Comparison of ENCODE assay signal across 12 cellular contexts in genomic region chr15:29675791-29676301, GRCh38.
A peak's percentile ranks its signal among the peaks of the same experiment; 100 is the strongest.
DNase-seq lines count a peak whose midpoint lies in the region; ATAC-seq and TF ChIP-seq lines count a peak whose summit lies in the region.
"Had no signal": no experiment of that assay in that cellular context is flagged by ENCODE, and none has a peak within 500 bp of the region (broad histone marks: within the 10 kb centered on the region; RNA-seq: fewer than 3 reads in every experiment).

No MANE protein-coding gene starts in this region.

- DNase-seq in DMS53 (lab: John Stamatoyannopoulos, UW): peak; percentile 30
- DNase-seq in DMS53 treated with DMSO at 0.1 percent for 48 hours (lab: John Stamatoyannopoulos, UW; ENCODE audit: unreplicated experiment): no peak
- peak; percentile 74 for DNase-seq in endodermal cell
- no peak for DNase-seq in right lobe of liver
- no peak for DNase-seq in type B pancreatic cell (ENCODE audit: extremely low spot score, unreplicated experiment)
- DNase-seq in caudate nucleus (lab: John Stamatoyannopoulos, UW): no peak
- no peak for DNase-seq in SKM-1 (lab: John Stamatoyannopoulos, UW; ENCODE audit: unreplicated experiment)
- DNase-seq: Kasumi-1, NCI-H2171 treated with DMSO at 0.1 percent for 48 hours, T-helper 9 cell had no signal

- WGBS in endodermal cell (ENCODE audit: insufficient coverage in 1 of 2, insufficient read length in 1 of 2), 2 experiments: 36 to 38% methylated on average over 16 to 29 of the region's 29 CpGs
- 32% methylated on average over 13 of the region's 29 CpGs for WGBS in right lobe of liver (ENCODE audit: insufficient coverage, low coverage, low lambda C conversion rate, missing lambda C conversion rate)

- H3K4me3 Mint-ChIP-seq in endodermal cell (peak overlapping the region; percentile 65), type B pancreatic cell (peak overlapping the region; percentile 82)
- H3K4me3 Mint-ChIP-seq in stimulated activated memory B cell treated with anti-CD40 and anti-IgM and Interleukin-4, amounts not matched to agents 10 μg/mL and 1 μg/mL and 100 μg/mL, for 72 hours: no peak overlapping the region

- H3K27me3 Mint-ChIP-seq in endodermal cell (ENCODE audit: insufficient read depth): peaks cover 10% of the 10 kb centered on the region
- peaks cover 23% of the 10 kb centered on the region for H3K27me3 Mint-ChIP-seq in type B pancreatic cell
- peaks cover 28% of the 10 kb centered on the region for H3K27me3 Mint-ChIP-seq in stimulated activated memory B cell treated with anti-CD40 and anti-IgM and Interleukin-4, amounts not matched to agents 10 μg/mL and 1 μg/mL and 100 μg/mL, for 72 hours

- peaks cover 7% of the 10 kb centered on the region for H3K4me1 ChIP-seq in endodermal cell (ENCODE audit: control insufficient read depth, insufficient read depth, low read length)
- H3K4me1 ChIP-seq in right lobe of liver: peaks cover 0 to 8% (median 0%) of the 10 kb centered on the region in 4 donors

- H3K27me3 ChIP-seq in endodermal cell (ENCODE audit: control insufficient read depth, insufficient read depth, low read length, poor library complexity, severe bottlenecking) (no peaks in the 10 kb centered on the region), right lobe of liver (no peaks in the 10 kb centered on the region)

- TF ChIP-seq POLR2A in right lobe of liver (IDR thresholded peaks at IDR 0.05): no peak

- H3K36me3 ChIP-seq in endodermal cell (ENCODE audit: control insufficient read depth, insufficient read depth, low read length): no peaks in the 10 kb centered on the region
- no peaks in the 10 kb centered on the region for H3K36me3 ChIP-seq in right lobe of liver

- H3K9me3 Mint-ChIP-seq in endodermal cell (no peaks in the 10 kb centered on the region), type B pancreatic cell (peaks cover 4% of the 10 kb centered on the region)
- H3K9me3 Mint-ChIP-seq in stimulated activated memory B cell treated with anti-CD40 and anti-IgM and Interleukin-4, amounts not matched to agents 10 μg/mL and 1 μg/mL and 100 μg/mL, for 72 hours: no peaks in the 10 kb centered on the region

- ATAC-seq in right lobe of liver: peak in 1 of 4 donors; percentile 7
- no peak for ATAC-seq in stimulated activated memory B cell treated with anti-CD40 and anti-IgM and Interleukin-4, amounts not matched to agents 10 μg/mL and 1 μg/mL and 100 μg/mL, for 72 hours

- H3K27ac Mint-ChIP-seq in endodermal cell (no peak overlapping the region), type B pancreatic cell (no peak overlapping the region)
- no peak overlapping the region for H3K27ac Mint-ChIP-seq in stimulated activated memory B cell treated with anti-CD40 and anti-IgM and Interleukin-4, amounts not matched to agents 10 μg/mL and 1 μg/mL and 100 μg/mL, for 72 hours

- H3K27ac ChIP-seq in endodermal cell (ENCODE audit: low read depth, low read length) (no peak overlapping the region), right lobe of liver (no peak overlapping the region), caudate nucleus (ENCODE audit: low read depth, low read length) (no peak overlapping the region)
- H3K27ac ChIP-seq: 22Rv1 had no signal

- no peak overlapping the region for H3K9ac ChIP-seq in endodermal cell (ENCODE audit: extremely low read depth, low read length, poor library complexity, severe bottlenecking)

- intact Hi-C loops in right lobe of liver (cut with DNase I): no loop called here

- H3K4me3 ChIP-seq in endodermal cell (ENCODE audit: low read length) (peak overlapping the region; percentile 73), right lobe of liver (peak overlapping the region; percentile 60 to 72 (median 72))

- no peaks in the 10 kb centered on the region for H3K36me3 Mint-ChIP-seq in endodermal cell (ENCODE audit: low read depth)
- no peaks in the 10 kb centered on the region for H3K36me3 Mint-ChIP-seq in type B pancreatic cell
- H3K36me3 Mint-ChIP-seq in stimulated activated memory B cell treated with anti-CD40 and anti-IgM and Interleukin-4, amounts not matched to agents 10 μg/mL and 1 μg/mL and 100 μg/mL, for 72 hours: no peaks in the 10 kb centered on the region

- TF ChIP-seq CTCF in endodermal cell (conservative IDR thresholded peaks at IDR 0.05) (no peak), right lobe of liver (IDR thresholded peaks at IDR 0.05) (no peak), type B pancreatic cell (conservative IDR thresholded peaks at IDR 0.05) (no peak)

- H3K9me3 ChIP-seq in endodermal cell (ENCODE audit: control insufficient read depth, low read length) (no peaks in the 10 kb centered on the region), right lobe of liver (no peaks in the 10 kb centered on the region)

- H3K4me1 Mint-ChIP-seq in endodermal cell (peaks cover 24% of the 10 kb centered on the region), type B pancreatic cell (ENCODE audit: unreplicated experiment) (peaks cover 23% of the 10 kb centered on the region)
- no peaks in the 10 kb centered on the region for H3K4me1 Mint-ChIP-seq in stimulated activated memory B cell treated with anti-CD40 and anti-IgM and Interleukin-4, amounts not matched to agents 10 μg/mL and 1 μg/mL and 100 μg/mL, for 72 hours

Comparison
In these comparisons a context has a peak if more than half of its experiments do, and no peak if none do; other contexts are left out.
1. DNase-seq: peak in DMS53 (single experiment) and endodermal cell (single experiment); none in DMS53 treated with DMSO at 0.1 percent for 48 hours (single experiment), right lobe of liver (0 of 3), type B pancreatic cell (single experiment), caudate nucleus (0 of 61) and SKM-1 (single experiment).